Comparison of ENCODE assay signal across 9 cellular contexts in the genomic region with DNA sequence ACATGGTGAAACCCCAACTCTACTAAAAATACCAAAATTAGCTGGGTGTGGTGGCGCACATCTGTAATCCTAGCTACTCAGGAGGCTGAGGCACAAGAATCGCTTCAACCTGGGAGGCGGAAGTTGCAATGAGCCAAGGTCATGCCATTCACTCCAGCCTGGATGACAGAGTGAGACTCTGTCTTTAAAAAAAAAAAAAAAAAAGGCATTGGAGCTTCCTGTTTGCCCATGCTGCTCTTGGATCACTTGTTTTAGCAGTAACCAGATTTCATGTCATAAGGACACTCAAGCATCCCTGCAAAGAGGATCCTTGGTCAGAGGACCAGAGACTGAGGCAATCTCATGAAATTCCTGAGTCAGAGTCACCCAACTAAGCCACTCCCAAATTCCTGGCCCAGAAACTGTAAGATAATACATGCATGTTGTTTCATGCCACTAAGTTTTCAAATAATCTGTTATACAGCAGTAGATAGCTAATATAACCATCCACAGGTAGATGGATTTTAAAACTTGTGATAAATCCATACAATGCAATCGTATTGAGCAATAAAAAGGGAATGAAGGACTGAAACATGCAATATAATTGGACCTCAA.
DNase-seq lines count a peak whose midpoint lies in the region; ATAC-seq, FAIRE-seq and TF ChIP-seq lines count a peak whose summit lies in the region.
"Had no signal": no experiment of that assay in that cellular context is flagged by ENCODE, and none has a peak within 500 bp of the region (broad histone marks: within the 10 kb centered on the region; RNA-seq: fewer than 3 reads in every experiment).

No MANE protein-coding gene starts in this region.

- CTCF ChIA-PET in IMR-90 (lab: Yijun Ruan, JAX) = no interaction called here

- H4K5ac ChIP-seq in IMR-90 (ENCODE audit: low read depth, low read length) = peak overlapping the region; percentile 49; the same call in 1 of the 2 replicates

- peak overlapping the region; percentile 77 to 84; a peak in 3 of 4 replicates for H4K8ac ChIP-seq in IMR-90 (ENCODE audit: low read depth in 2 of 2, low read length in 2 of 2)

- peaks cover 17 to 56% of the 10 kb centered on the region in 2 experiments for H3K79me1 ChIP-seq in IMR-90 (ENCODE audit: low read depth in 1 of 2, low read length in 2 of 2)

- BruUV-seq in IMR-90 (replicated peaks; lab: Mats Ljungman, UMichigan) = no TSS peak

- peak overlapping the region; percentile 15 for H2BK5ac ChIP-seq in IMR-90 (ENCODE audit: low read depth, low read length, poor library complexity, severe bottlenecking)

- H3K4me2 ChIP-seq in IMR-90 (ENCODE audit: low read depth, low read length) = no peak overlapping the region

- H3K4ac ChIP-seq in IMR-90 (ENCODE audit: low read depth, low read length) = peak overlapping the region; percentile 91

- H2AFZ ChIP-seq in IMR-90 (replicated peaks; ENCODE audit: low read length, poor library complexity) = no peak overlapping the region

- H3K18ac ChIP-seq in IMR-90 (ENCODE audit: low read depth, low read length) = no peak overlapping the region

- in situ Hi-C loops in IMR-90 (cut with MboI; ENCODE audit: low sequenced_read_pairs) = no loop called here

- dilution Hi-C loops in IMR-90 (cut with HindIII; ENCODE audit: low sequenced_read_pairs, unreplicated experiment) = no loop called here

- H3K4me1 ChIP-seq in IMR-90 (ENCODE audit: control insufficient read depth, insufficient read depth, low read length) (0 out of 2 replicates have a peak, but pooled peaks cover 5% of the 10 kb centered on the region), lung (ENCODE audit: control insufficient read depth in 2 of 2, insufficient read depth in 2 of 2, low read length in 2 of 2) (peaks cover 2 to 5% of the 10 kb centered on the region in 2 donors)

- peak overlapping the region; percentile 65 for H2BK20ac ChIP-seq in IMR-90 (ENCODE audit: low read depth, low read length)

- H3K9me3 ChIP-seq in IMR-90 (ENCODE audit: control insufficient read depth, insufficient read depth, low read length) (no peaks in the 10 kb centered on the region), lung (ENCODE audit: control insufficient read depth in 2 of 2, insufficient read depth in 1 of 2, low read length in 1 of 2) (no peaks in the 10 kb centered on the region)

- H4K91ac ChIP-seq in IMR-90 (ENCODE audit: insufficient read depth, low read depth, low read length) = peak overlapping the region; percentile 84

- peaks cover 19% of the 10 kb centered on the region for H3K9me1 ChIP-seq in IMR-90 (ENCODE audit: insufficient read depth, low read length)

- intact Hi-C loops in IMR-90 (cut with micrococcal nuclease) = loop anchor here (5.0 to 10.0 kb wide), 2 partner anchors 44 to 82 kb away; no protein-coding TSS in a partner anchor

- no peak overlapping the region for H3K9ac ChIP-seq in IMR-90 (ENCODE audit: low read depth, low read length)

- DNase-seq in AG10803 (ENCODE audit: low read depth) (peak; percentile 97), IMR-90 (peak; percentile 89), bronchial epithelial cell (ENCODE audit: low read depth) (peak; percentile 83), lung (ENCODE audit: low spot score) (no peak), mucosa of gallbladder (ENCODE audit: low spot score) (no peak), NCI-H1105 (lab: John Stamatoyannopoulos, UW) (no peak), DMS153 (lab: John Stamatoyannopoulos, UW) (no peak)
- DNase-seq: NCI-H524 had no signal

- H2AK9ac ChIP-seq in IMR-90 (replicated peaks; ENCODE audit: low read depth, low read length, poor library complexity) = no peak overlapping the region

- H3K14ac ChIP-seq in IMR-90 (replicated peaks; ENCODE audit: low read depth, low read length) = no peak overlapping the region

- TF ChIP-seq RAD21 in IMR-90 (IDR thresholded peaks at IDR 0.05; ENCODE audit: low read length) = no peak

- no peaks in the 10 kb centered on the region for H3K27me3 ChIP-seq in IMR-90 (ENCODE audit: control insufficient read depth, insufficient read depth, low read length)
- H3K27me3 ChIP-seq in bronchial epithelial cell (ENCODE audit: control insufficient read depth, insufficient read depth, low read length) = no peaks in the 10 kb centered on the region
- H3K27me3 ChIP-seq in lung (ENCODE audit: control insufficient read depth, insufficient read depth) = no peaks in the 10 kb centered on the region

- peaks cover 2% of the 10 kb centered on the region; the same call in 1 of the 2 replicates for H4K20me1 ChIP-seq in IMR-90 (ENCODE audit: insufficient read depth, low read length)

- H3K36me3 ChIP-seq in IMR-90 (ENCODE audit: control insufficient read depth, insufficient read depth, low read length) (peaks cover 5% of the 10 kb centered on the region), bronchial epithelial cell (ENCODE audit: control insufficient read depth, insufficient read depth, low read length) (no peaks in the 10 kb centered on the region), lung (ENCODE audit: control insufficient read depth in 2 of 2, insufficient read depth in 2 of 2, low read length in 2 of 2) (peaks cover 0 to 5% of the 10 kb centered on the region in 2 donors)

- peak overlapping the region; percentile 60; the same call in 1 of the 2 replicates for H3K23ac ChIP-seq in IMR-90 (ENCODE audit: low read depth, low read length)

- H2BK15ac ChIP-seq in IMR-90 (ENCODE audit: low read depth, low read length) = 0 out of 3 replicates have a peak overlapping the region, but pooled peaks have one; percentile 21

- peak overlapping the region; percentile 87 for H2BK120ac ChIP-seq in IMR-90 (ENCODE audit: low read depth, low read length)

- H3K4me3 ChIP-seq in AG10803 (ENCODE audit: low read length) = no peak overlapping the region
- H3K4me3 ChIP-seq in IMR-90 (ENCODE audit: insufficient read depth, low read depth, low read length) = no peak overlapping the region
- H3K4me3 ChIP-seq in bronchial epithelial cell (ENCODE audit: low read depth, low read length) = no peak overlapping the region
- no peak overlapping the region for H3K4me3 ChIP-seq in lung

- ATAC-seq in IMR-90 (ENCODE audit: low read depth) = peak; percentile 92
- peak; percentile 34 for ATAC-seq in lung (ENCODE audit: insufficient read depth, low FRiP score)
- ATAC-seq in HG02571 (IDR thresholded peaks at IDR 0.05; ENCODE audit: unreplicated experiment) = no peak

- TF ChIP-seq CTCF in AG10803 (conservative IDR thresholded peaks at IDR 0.05; ENCODE audit: low read length) (no peak), IMR-90 (conservative IDR thresholded peaks at IDR 0.05; ENCODE audit: low read depth, low read length) (no peak), bronchial epithelial cell (IDR thresholded peaks at IDR 0.05; ENCODE audit: insufficient read depth, low read length, severe bottlenecking) (no peak), lung (IDR thresholded peaks at IDR 0.05; ENCODE audit: control extremely low read depth, extremely low read depth) (no peak)

- 100% methylated on average over 1 of the region's 4 CpGs; no CpG with 5 or more reads in 1 of the 2 experiments for WGBS in IMR-90 (ENCODE audit: extremely low coverage in 2 of 2, insufficient read length in 1 of 2), 2 experiments
- WGBS in lung, 2 donors = 93 to 96% methylated on average over 4 of the region's 4 CpGs

- POLR2A ChIA-PET in IMR-90 (lab: Charles Lee; ENCODE audit: unreplicated experiment) = no interaction called here

- H2AK5ac ChIP-seq in IMR-90 (ENCODE audit: low read depth, low read length) = peak overlapping the region; percentile 64

- H3K27ac ChIP-seq in IMR-90 (ENCODE audit: insufficient read depth, low read length) = peak overlapping the region; percentile 86
- no peak overlapping the region for H3K27ac ChIP-seq in lung (ENCODE audit: low read depth in 1 of 2, low read length in 1 of 2)

- TF ChIP-seq POLR2A in IMR-90 (IDR thresholded peaks at IDR 0.05; ENCODE audit: low read depth, low read length) = no peak

- peak; percentile 36 for FAIRE-seq in bronchial epithelial cell (lab: Jason Lieb, UNC)

- peak overlapping the region; percentile 46; the same call in 1 of the 2 replicates for H3K56ac ChIP-seq in IMR-90 (ENCODE audit: extremely low read depth, insufficient read depth, low read length)

TF ChIP-seq in IMR-90, 13 proteins besides CTCF, POLR2A, EP300 and RAD21:
- no peak for TF ChIP-seq NFE2L2 (IDR thresholded peaks at IDR 0.05; ENCODE audit: low read depth, low read length)
- no peak for TF ChIP-seq MAZ (IDR thresholded peaks at IDR 0.05; ENCODE audit: borderline replicate concordance, low read depth, low read length)
- no peak for TF ChIP-seq MAFK (IDR thresholded peaks at IDR 0.05; ENCODE audit: low read depth, low read length)
- peak; percentile 90 for TF ChIP-seq CEBPB (IDR thresholded peaks at IDR 0.05; ENCODE audit: low read depth, low read length)

Comparison
In these comparisons a context has a peak if more than half of its experiments do, and no peak if none do; other contexts are left out.
1. DNase-seq: peak in AG10803 (single experiment), IMR-90 (single experiment) and bronchial epithelial cell (single experiment); none in lung (single experiment), mucosa of gallbladder (single experiment), NCI-H1105 (single experiment) and DMS153 (single experiment).